Comparison of ENCODE assay signal across 8 cellular contexts in the genomic region with DNA sequence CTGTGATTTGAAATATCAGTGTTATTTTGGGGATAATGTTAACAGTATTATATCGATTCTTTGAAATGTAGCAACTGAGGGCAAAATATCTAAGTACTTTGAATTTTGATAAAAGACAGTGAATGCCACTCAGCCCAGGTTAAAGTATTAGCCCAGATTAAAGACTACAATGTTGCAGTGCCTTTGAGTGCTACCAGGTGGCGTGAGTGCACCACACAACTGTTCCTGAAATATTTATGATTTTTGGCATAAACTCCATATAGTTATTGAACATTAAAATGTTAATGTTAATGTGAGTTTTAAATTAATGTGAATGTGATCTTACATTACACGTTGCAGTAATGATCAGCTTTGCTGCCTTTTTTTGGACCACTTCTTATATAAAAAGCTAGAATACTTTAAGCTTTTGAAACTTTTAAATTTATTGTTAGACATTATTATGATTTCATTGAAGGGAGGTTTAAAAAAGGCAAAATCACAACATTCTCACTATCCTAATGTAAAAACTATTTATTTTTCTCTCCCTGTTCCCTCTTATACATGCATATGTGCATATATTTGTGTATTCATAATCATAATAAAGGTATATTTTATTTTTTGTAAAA. TPM values are rescaled to one million over a fixed set of nuclear protein-coding genes. Genes with fewer than 3 reads are reported as not detected.
DNase-seq lines count a peak whose midpoint lies in the region; ATAC-seq and TF ChIP-seq lines count a peak whose summit lies in the region.

No MANE protein-coding gene starts in this region.

- intact Hi-C loops in breast epithelium (cut with DNase I; ENCODE audit: low total_unique reads) (no loop called here), right lobe of liver (cut with DNase I) (no loop called here)

- POLR2A ChIA-PET in AG04450 (lab: Yijun Ruan, JAX): interaction anchor here (0.9 kb wide), 1 partner anchor 47 kb away, joined by 3 read pairs; a partner anchor contains a TSS

- H3K4me1 ChIP-seq in breast epithelium: no peaks in the 10 kb centered on the region
- no peaks in the 10 kb centered on the region for H3K4me1 ChIP-seq in right lobe of liver

- no peaks in the 10 kb centered on the region for H3K27me3 ChIP-seq in AG04450 (ENCODE audit: control insufficient read depth, insufficient read depth, low read length)
- H3K27me3 ChIP-seq in breast epithelium: no peaks in the 10 kb centered on the region
- no peaks in the 10 kb centered on the region for H3K27me3 ChIP-seq in right lobe of liver

- 18% methylated on average over 3 of the region's 3 CpGs for WGBS in right lobe of liver (ENCODE audit: insufficient coverage, low coverage, low lambda C conversion rate, missing lambda C conversion rate)

- H3K36me3 ChIP-seq in breast epithelium (peaks cover 11% of the 10 kb centered on the region), right lobe of liver (peaks cover 0 to 28% (median 4%) of the 10 kb centered on the region in 4 donors)

- TF ChIP-seq CTCF in AG04450 (IDR thresholded peaks at IDR 0.05; ENCODE audit: low read depth, low read length): peak; percentile 94
- TF ChIP-seq CTCF in GM12873 (IDR thresholded peaks at IDR 0.05; ENCODE audit: insufficient read depth, low read depth, low read length, missing control alignments): peak; percentile 79
- TF ChIP-seq CTCF in breast epithelium (IDR thresholded peaks at IDR 0.05): peak; percentile 57 to 81 (median 76)
- peak; percentile 80 to 93 (median 83) for TF ChIP-seq CTCF in right lobe of liver (IDR thresholded peaks at IDR 0.05)

- TF ChIP-seq POLR2A in breast epithelium (IDR thresholded peaks at IDR 0.05) (no peak), right lobe of liver (IDR thresholded peaks at IDR 0.05) (no peak)

- no peak overlapping the region for H3K27ac ChIP-seq in AG04450 (ENCODE audit: low read depth, low read length)
- no peak overlapping the region for H3K27ac ChIP-seq in breast epithelium
- H3K27ac ChIP-seq in right lobe of liver: no peak overlapping the region

- DNase-seq in AG04450 (ENCODE audit: low read depth, low spot score): peak; percentile 4
- DNase-seq in RPMI7951 (ENCODE audit: low read depth): peak; percentile 10
- no peak for DNase-seq in breast epithelium (ENCODE audit: low spot score in 2 of 2)
- no peak for DNase-seq in right lobe of liver
- DNase-seq in COLO829 (ENCODE audit: low spot score): no peak

- no peak overlapping the region for H3K4me3 ChIP-seq in AG04450 (ENCODE audit: low read depth, low read length)
- H3K4me3 ChIP-seq in breast epithelium: no peak overlapping the region
- H3K4me3 ChIP-seq in right lobe of liver: no peak overlapping the region

- H3K9me3 ChIP-seq in AG04450 (ENCODE audit: control insufficient read depth, insufficient read depth, low read length) (no peaks in the 10 kb centered on the region), breast epithelium (no peaks in the 10 kb centered on the region), right lobe of liver (no peaks in the 10 kb centered on the region)

- peak; percentile 71 for ATAC-seq in HG03565 (IDR thresholded peaks at IDR 0.05; ENCODE audit: unreplicated experiment)
- peak; percentile 89 to 90 (median 89) for ATAC-seq in right lobe of liver
- ATAC-seq in GM18520 (IDR thresholded peaks at IDR 0.05; ENCODE audit: unreplicated experiment): no peak

- CTCF ChIA-PET in AG04450 (lab: Charles Lee): interaction anchor here (0.6 to 7.2 kb wide), 39 partner anchors 8 to 1270 kb away, joined by 3 to 100 read pairs (median 5); no protein-coding TSS in a partner anchor

RNA-seq across cellular contexts. Expression of a gene that starts 22.5 kb away (rescaled TPM):
- polyA plus RNA-seq in AG04450 (2011; rRNA removed): 59.4 and 66.6 TPM in 2 replicates
- 19.2 and 25.4 TPM in 2 replicates for polyA minus RNA-seq in AG04450 (2011; rRNA and poly(A)+ RNA removed)
- 51.0 and 62.5 TPM in 2 replicates for total RNA-seq in RPMI7951 (2014; rRNA removed; shearing (Covaris generic))
- total RNA-seq in breast epithelium (10 to 100 TPM; 37.7 to 64.1 (median 43.5) TPM), right lobe of liver (10 to 100 TPM; 34.6 to 84.4 (median 41.1) TPM)

RNA-seq across cellular contexts. Expression of a gene that starts 36.9 kb away (rescaled TPM):
- 0.65 and 0.78 TPM in 2 replicates for polyA plus RNA-seq in AG04450 (2011; rRNA removed)
- polyA minus RNA-seq in AG04450 (2011; rRNA and poly(A)+ RNA removed): 0.28 and 1.8 TPM in 2 replicates
- total RNA-seq in RPMI7951 (2014; rRNA removed; shearing (Covaris generic)): 1.4 and 1.6 TPM in 2 replicates
- 1 to 10 TPM in 2 of 3 donors, under 1 TPM in 1; 0.64 to 3.3 (median 1.8) TPM for total RNA-seq in breast epithelium
- 1 to 10 TPM in 2 of 6 experiments, under 1 TPM in 4; 0.24 to 1.8 (median 0.88) TPM for total RNA-seq in right lobe of liver

RNA-seq across cellular contexts. Expression of a gene that starts 46.9 kb away (rescaled TPM):
- 21.3 and 25.4 TPM in 2 replicates for polyA plus RNA-seq in AG04450 (2011; rRNA removed)
- 57.8 and 70.8 TPM in 2 replicates for polyA minus RNA-seq in AG04450 (2011; rRNA and poly(A)+ RNA removed)
- total RNA-seq in RPMI7951 (2014; rRNA removed; shearing (Covaris generic)): 12.3 and 13.7 TPM in 2 replicates
- total RNA-seq in breast epithelium (10 to 100 TPM; 20.6 to 32.3 (median 30.8) TPM), right lobe of liver (10 to 100 TPM in 5 of 6 experiments, 1 to 10 TPM in 1; 9.4 to 15.3 (median 10.6) TPM)

RNA-seq across cellular contexts. Expression of a gene that starts 46.9 kb away (rescaled TPM):
- not detected in 2 replicates for polyA plus RNA-seq in AG04450 (2011; rRNA removed)
- polyA minus RNA-seq in AG04450 (2011; rRNA and poly(A)+ RNA removed): not detected in 2 replicates
- not detected in 2 replicates for total RNA-seq in RPMI7951 (2014; rRNA removed; shearing (Covaris generic))
- total RNA-seq in breast epithelium (under 1 TPM in 1 of 3 donors, not detected in 2; 0.73 TPM), right lobe of liver (not detected)

Comparison
In these comparisons a context has a peak if more than half of its experiments do, and no peak if none do; other contexts are left out.
1. DNase-seq: peak in AG04450 (single experiment) and RPMI7951 (single experiment); none in breast epithelium (0 of 2), right lobe of liver (0 of 3) and COLO829 (single experiment).
2. Peak in every context shown above with its lines, with median percentiles within 50 percentile points of each other: CTCF ChIP-seq.